In genomic region chr1:45014403-45015028, GRCh38 we compare ENCODE assay signal across 8 cellular contexts. TPM values are rescaled to one million over a fixed set of nuclear protein-coding genes. Genes with fewer than 3 reads are reported as not detected.
DNase-seq lines count a peak whose midpoint lies in the region; ATAC-seq and TF ChIP-seq lines count a peak whose summit lies in the region.

No MANE protein-coding gene starts in this region.

- no peaks in the 10 kb centered on the region for H4K20me1 ChIP-seq in HCT116 (ENCODE audit: insufficient read depth)

- CTCF ChIA-PET in HCT116 (lab: Charles Lee) = interaction anchor here (0.5 to 11.9 kb wide), 17 partner anchors 16 to 556 kb away, joined by 3 to 214 read pairs (median 4); partner anchors contain the start of genes CCDC163, MMACHC, MUTYH and TESK2

- H3K27me3 ChIP-seq in HCT116 (ENCODE audit: insufficient read depth, low read length) (no peaks in the 10 kb centered on the region), lower lobe of right lung (ENCODE audit: low read depth) (no peaks in the 10 kb centered on the region)

- TF ChIP-seq RAD21 in HCT116 (IDR thresholded peaks at IDR 0.05; ENCODE audit: low read depth) = peak; percentile 94

- TF ChIP-seq POLR2A in HCT116 (IDR thresholded peaks at IDR 0.05; ENCODE audit: borderline replicate concordance, extremely low read depth, insufficient read depth, insufficient read length) = no peak

- H3K4me3 ChIP-seq in AG10803 (ENCODE audit: low read length) = no peak overlapping the region
- no peak overlapping the region for H3K4me3 ChIP-seq in HCT116 (replicated peaks in 1 of 2; ENCODE audit: low read depth in 1 of 2, low read length in 2 of 2)
- H3K4me3 ChIP-seq in coronary artery = no peak overlapping the region
- H3K4me3 ChIP-seq in lower lobe of right lung = no peak overlapping the region

- H2AFZ ChIP-seq in HCT116 (ENCODE audit: low read depth, low read length, poor library complexity, severe bottlenecking) = no peak overlapping the region

- no peaks in the 10 kb centered on the region for H3K9me3 ChIP-seq in HCT116 (ENCODE audit: control insufficient read depth in 1 of 2, insufficient read depth in 1 of 2, low read depth in 1 of 2, low read length in 2 of 2)
- H3K9me3 ChIP-seq in lower lobe of right lung = no peaks in the 10 kb centered on the region

- no peaks in the 10 kb centered on the region for H3K9me2 ChIP-seq in HCT116 (ENCODE audit: insufficient read depth)

- POLR2A ChIA-PET in HCT116 (lab: Charles Lee) = interaction anchor here (0.9 to 5.4 kb wide), 5 partner anchors 195 to 342 kb away, joined by 3 to 35 read pairs (median 4); no protein-coding TSS in a partner anchor

- no peak overlapping the region for H3K4me2 ChIP-seq in HCT116 (ENCODE audit: low read length)

- H3K79me2 ChIP-seq in HCT116 (ENCODE audit: insufficient read depth, low read length) = peaks cover 12% of the 10 kb centered on the region; the same call in 1 of the 2 replicates

- TF ChIP-seq CTCF in AG10803 (conservative IDR thresholded peaks at IDR 0.05; ENCODE audit: low read length) = peak; percentile 96
- TF ChIP-seq CTCF in HCT116 (IDR thresholded peaks at IDR 0.05 in 2 of 3, conservative IDR thresholded peaks at IDR 0.05 in 1 of 3; ENCODE audit: borderline replicate concordance in 1 of 3, insufficient read depth in 1 of 3, low read depth in 2 of 3, low read length in 2 of 3) = peak; percentile 84 to 93 (median 85); a peak in 5 of 6 replicates
- TF ChIP-seq CTCF in coronary artery (IDR thresholded peaks at IDR 0.05) = peak; percentile 79
- peak; percentile 93 for TF ChIP-seq CTCF in lower lobe of right lung (IDR thresholded peaks at IDR 0.05)

- H3K36me3 ChIP-seq in HCT116 (ENCODE audit: control insufficient read depth in 1 of 2, insufficient read depth in 2 of 2, low read length in 2 of 2) (no peaks in the 10 kb centered on the region), lower lobe of right lung (peaks cover 8% of the 10 kb centered on the region)

- ATAC-seq in HCT116 = peak; percentile 26
- peak; percentile 27 to 45 for ATAC-seq in lower lobe of right lung
- ATAC-seq in HG03139 (IDR thresholded peaks at IDR 0.05; ENCODE audit: unreplicated experiment) = no peak

- H3K4me1 ChIP-seq in HCT116 (ENCODE audit: control insufficient read depth in 1 of 2, insufficient read depth in 2 of 2, low read length in 2 of 2) = peaks cover 9 to 28% of the 10 kb centered on the region in 2 experiments; a peak in 3 of 4 replicates
- peaks cover 31% of the 10 kb centered on the region for H3K4me1 ChIP-seq in lower lobe of right lung

- BruUV-seq in HCT116 (replicated peaks; lab: Mats Ljungman, UMichigan) = no TSS peak

- intact Hi-C loops in HCT116 (cut with micrococcal nuclease) = loop anchor here (1.0 to 10.0 kb wide), 8 partner anchors 177 to 890 kb away; partner anchors contain the start of genes MUTYH, RNU5D-1 and TOE1
- intact Hi-C loops in lower lobe of right lung (cut with DNase I) = no loop called here

- no peak overlapping the region for H3K9ac ChIP-seq in HCT116 (ENCODE audit: low read length)

- DNase-seq in AG10803 (ENCODE audit: low read depth) = peak; percentile 85
- peak; percentile 75 for DNase-seq in HCT116 (ENCODE audit: low read depth, low spot score)
- DNase-seq in NCI-H526 (lab: John Stamatoyannopoulos, UW) = peak; percentile 78 to 93
- DNase-seq in activated CD4-positive, alpha-beta T cell treated with anti-CD3 and anti-CD28 coated beads, Interleukin-2, amount 50 U/mL, for 1 hour = peak; percentile 80
- no peak for DNase-seq in coronary artery (ENCODE audit: low spot score)
- peak; percentile 81 for DNase-seq in lower lobe of right lung
- peak; percentile 58 to 79 (median 64) for DNase-seq in stimulated activated CD4-positive, alpha-beta T cell treated with anti-CD3 and anti-CD28 coated beads, TNF-alpha, amount 100 ng/mL, for 48 hours (ENCODE audit: low read depth in 3 of 3)

- RAD21 ChIA-PET in HCT116 (lab: Charles Lee; ENCODE audit: low non-redundant PET in 1 of 2, low total read pairs in 2 of 2, uncharacterized antibody in 2 of 2, unreplicated experiment in 2 of 2) = interaction anchor here (0.6 to 1.8 kb wide), 7 partner anchors 132 to 479 kb away, joined by 3 to 10 read pairs (median 3); partner anchors contain the start of gene TESK2 (in 1 of the 2)

- no peak overlapping the region for H3K27ac ChIP-seq in HCT116 (ENCODE audit: low read depth, low read length)
- H3K27ac ChIP-seq in coronary artery = peak overlapping the region in 1 of 2 donors; percentile 39
- H3K27ac ChIP-seq in lower lobe of right lung = no peak overlapping the region

TF ChIP-seq in HCT116, 20 proteins besides CTCF, POLR2A, EP300 and RAD21:
- TF ChIP-seq POLR2AphosphoS5 (IDR thresholded peaks at IDR 0.05; ENCODE audit: low read depth, low read length) (no peak), ZNF274 (IDR thresholded peaks at IDR 0.05; ENCODE audit: low read depth, low read length) (no peak), TCF7L2 (IDR thresholded peaks at IDR 0.05; ENCODE audit: borderline replicate concordance, extremely low read depth, insufficient read depth, insufficient read length) (no peak), JUND (IDR thresholded peaks at IDR 0.05) (no peak), ELF1 (IDR thresholded peaks at IDR 0.05; ENCODE audit: borderline replicate concordance, low read depth) (no peak), SP1 (IDR thresholded peaks at IDR 0.05; ENCODE audit: low read depth) (no peak), SRF (IDR thresholded peaks at IDR 0.05; ENCODE audit: low read depth) (no peak), FOSL1 (IDR thresholded peaks at IDR 0.05; ENCODE audit: low read depth) (no peak), EGR1 (IDR thresholded peaks at IDR 0.05; ENCODE audit: low read depth) (no peak), ZFX (IDR thresholded peaks at IDR 0.05) (no peak), ZBTB33 (IDR thresholded peaks at IDR 0.05; ENCODE audit: extremely low read depth, insufficient replicate concordance, low read length) (no peak), CEBPB (IDR thresholded peaks at IDR 0.05; ENCODE audit: low read depth) (no peak)
- TF ChIP-seq, protein P1, sequence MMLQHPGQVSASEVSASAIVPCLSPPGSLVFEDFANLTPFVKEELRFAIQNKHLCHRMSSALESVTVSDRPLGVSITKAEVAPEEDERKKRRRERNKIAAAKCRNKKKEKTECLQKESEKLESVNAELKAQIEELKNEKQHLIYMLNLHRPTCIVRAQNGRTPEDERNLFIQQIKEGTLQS (IDR thresholded peaks at IDR 0.05) = no peak
- TF ChIP-seq, protein P2, sequence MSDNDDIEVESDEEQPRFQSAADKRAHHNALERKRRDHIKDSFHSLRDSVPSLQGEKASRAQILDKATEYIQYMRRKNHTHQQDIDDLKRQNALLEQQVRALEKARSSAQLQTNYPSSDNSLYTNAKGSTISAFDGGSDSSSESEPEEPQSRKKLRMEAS (IDR thresholded peaks at IDR 0.05) = no peak

RNA-seq across cellular contexts. Expression of gene UROD, which starts 2.5 kb away (rescaled TPM):
- total RNA-seq in HCT116 (2021; ENCODE audit: unreplicated experiment) = 73.7 TPM
- polyA plus RNA-seq in HCT116 (2012) = 76.0 and 90.0 TPM in 2 replicates
- total RNA-seq in lower lobe of right lung = 60.4 TPM

RNA-seq across cellular contexts. Expression of gene HECTD3, which starts 3.4 kb away (rescaled TPM):
- total RNA-seq in HCT116 (2021; ENCODE audit: unreplicated experiment) (25.5 TPM), lower lobe of right lung (47.6 TPM)
- 20.7 and 20.9 TPM in 2 replicates for polyA plus RNA-seq in HCT116 (2012)

RNA-seq across cellular contexts. Expression of gene EIF2B3, which starts 28.1 kb away (rescaled TPM):
- total RNA-seq in HCT116 (2021; ENCODE audit: unreplicated experiment) = 17.7 TPM
- 13.7 and 16.3 TPM in 2 replicates for polyA plus RNA-seq in HCT116 (2012)
- 25.8 TPM for total RNA-seq in lower lobe of right lung
